ENCODE assay signal across 1 cellular context in the genomic region with DNA sequence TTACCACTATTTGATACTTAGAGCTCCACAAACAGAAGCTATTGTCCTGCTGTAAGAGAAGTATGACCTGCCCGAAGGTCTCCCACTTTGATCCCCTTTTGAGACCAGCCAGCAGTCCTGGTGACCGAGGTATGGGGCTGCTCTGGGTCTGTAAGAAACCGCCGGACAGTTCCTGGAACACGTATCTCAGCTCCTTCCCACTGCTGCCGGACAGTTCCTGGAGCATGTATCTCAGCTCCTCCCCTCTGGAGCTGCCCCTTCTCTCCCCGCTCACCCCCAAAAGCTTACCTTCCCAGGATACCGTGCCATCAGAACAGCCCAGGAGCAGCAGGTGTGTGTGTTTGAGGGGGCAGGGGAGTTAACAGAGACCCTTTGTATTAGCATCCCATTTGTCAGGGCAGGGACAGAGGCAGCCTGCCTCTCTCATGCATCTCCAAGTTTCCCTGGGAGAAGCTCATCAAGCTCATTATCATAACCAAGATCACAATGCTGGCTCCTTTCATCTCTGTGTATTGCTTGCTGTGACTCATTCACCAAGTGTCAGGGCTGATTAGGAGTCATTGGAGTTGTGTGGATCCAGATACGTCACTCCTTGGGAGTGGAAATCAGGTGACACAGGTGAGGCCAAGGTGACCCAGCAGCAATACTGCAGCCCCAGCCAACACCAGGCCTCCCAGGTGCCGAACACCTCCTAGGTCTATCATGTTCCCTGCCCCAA.
A peak's percentile ranks its signal among the peaks of the same experiment; 100 is the strongest.
TF ChIP-seq lines count a peak whose summit lies in the region.

No MANE protein-coding gene starts in this region.

TF ChIP-seq in H1, 55 proteins besides CTCF, POLR2A, EP300 and RAD21:
- no peak for TF ChIP-seq SAP30 (IDR thresholded peaks at IDR 0.05; ENCODE audit: insufficient read depth, insufficient replicate concordance, low read length)
- no peak for TF ChIP-seq CTBP2 (IDR thresholded peaks at IDR 0.05; ENCODE audit: borderline replicate concordance, insufficient read depth, insufficient read length, low read length)
- no peak for TF ChIP-seq RXRA (IDR thresholded peaks at IDR 0.05; ENCODE audit: insufficient read depth, low read depth, low read length)
- peak in 1 of 2 experiments; percentile 56; a peak in 1 of 4 replicates for TF ChIP-seq SIN3A (conservative IDR thresholded peaks at IDR 0.05 in 1 of 2, IDR thresholded peaks at IDR 0.05 in 1 of 2; ENCODE audit: low read depth in 1 of 2, low read length in 2 of 2)
- TF ChIP-seq TEAD4 (IDR thresholded peaks at IDR 0.05; ENCODE audit: low read depth, low read length): peak; percentile 54; the same call in 1 of the 2 replicates
- peak; percentile 100 for TF ChIP-seq NANOG (IDR thresholded peaks at IDR 0.05; ENCODE audit: insufficient read depth, low read depth, low read length, poor library complexity, severe bottlenecking)
- TF ChIP-seq HDAC2 (IDR thresholded peaks at IDR 0.05; ENCODE audit: borderline replicate concordance in 1 of 2, low read depth in 2 of 2, low read length in 2 of 2): peak in 1 of 2 experiments; percentile 73; a peak in 1 of 4 replicates
- peak; percentile 85 for TF ChIP-seq SP1 (IDR thresholded peaks at IDR 0.05; ENCODE audit: low read depth, low read length)
- no peak for TF ChIP-seq RNF2 (IDR thresholded peaks at IDR 0.05; ENCODE audit: borderline replicate concordance, low read depth, low read length, missing control alignments, poor library complexity, severe bottlenecking)
- TF ChIP-seq MAFK (IDR thresholded peaks at IDR 0.05; ENCODE audit: low read depth, low read length): no peak
- no peak for TF ChIP-seq FOSL1 (IDR thresholded peaks at IDR 0.05; ENCODE audit: insufficient read depth, low read depth, low read length)
- peak; percentile 80; the same call in 1 of the 2 replicates for TF ChIP-seq POU5F1 (IDR thresholded peaks at IDR 0.05; ENCODE audit: low read depth, low read length)
- TF ChIP-seq TCF12 (IDR thresholded peaks at IDR 0.05; ENCODE audit: low read depth, low read length): peak; percentile 92
- TF ChIP-seq, protein P1, sequence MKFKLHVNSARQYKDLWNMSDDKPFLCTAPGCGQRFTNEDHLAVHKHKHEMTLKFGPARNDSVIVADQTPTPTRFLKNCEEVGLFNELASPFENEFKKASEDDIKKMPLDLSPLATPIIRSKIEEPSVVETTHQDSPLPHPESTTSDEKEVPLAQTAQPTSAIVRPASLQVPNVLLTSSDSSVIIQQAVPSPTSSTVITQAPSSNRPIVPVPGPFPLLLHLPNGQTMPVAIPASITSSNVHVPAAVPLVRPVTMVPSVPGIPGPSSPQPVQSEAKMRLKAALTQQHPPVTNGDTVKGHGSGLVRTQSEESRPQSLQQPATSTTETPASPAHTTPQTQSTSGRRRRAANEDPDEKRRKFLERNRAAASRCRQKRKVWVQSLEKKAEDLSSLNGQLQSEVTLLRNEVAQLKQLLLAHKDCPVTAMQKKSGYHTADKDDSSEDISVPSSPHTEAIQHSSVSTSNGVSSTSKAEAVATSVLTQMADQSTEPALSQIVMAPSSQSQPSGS (IDR thresholded peaks at IDR 0.05; ENCODE audit: low read length): peak; percentile 95
- TF ChIP-seq ASH2L (IDR thresholded peaks at IDR 0.05; ENCODE audit: low read length): peak; percentile 36
- peak in 1 of 2 experiments; percentile 40 for TF ChIP-seq BCL11A (IDR thresholded peaks at IDR 0.05; ENCODE audit: low read depth in 2 of 2, low read length in 2 of 2)
- TF ChIP-seq JUN (IDR thresholded peaks at IDR 0.05; ENCODE audit: low read depth, low read length): peak; percentile 74; the same call in 1 of the 2 replicates
- TF ChIP-seq JUND (IDR thresholded peaks at IDR 0.05; ENCODE audit: low read length): peak; percentile 95
- TF ChIP-seq RBBP5 (IDR thresholded peaks at IDR 0.05; ENCODE audit: borderline replicate concordance, low read depth, low read length): no peak
- no peak for TF ChIP-seq KDM5A (IDR thresholded peaks at IDR 0.05; ENCODE audit: low read length)
- TF ChIP-seq CREB1 (IDR thresholded peaks at IDR 0.05): peak; percentile 86
